Comparison of ENCODE assay signal across 10 cellular contexts in genomic region chr6:118735320-118735719, GRCh38.
DNase-seq lines count a peak whose midpoint lies in the region; ATAC-seq and TF ChIP-seq lines count a peak whose summit lies in the region.
"Had no signal": no experiment of that assay in that cellular context is flagged by ENCODE, and none has a peak within 500 bp of the region (broad histone marks: within the 10 kb centered on the region; RNA-seq: fewer than 3 reads in every experiment).

No MANE protein-coding gene starts in this region.

- H3K27me3 Mint-ChIP-seq in HFFc6 (ENCODE audit: insufficient read depth), result peaks cover 14% of the 10 kb centered on the region
- H3K27me3 Mint-ChIP-seq in activated CD4-positive, alpha-beta T cell treated with anti-CD3 and anti-CD28 coated beads, Interleukin-2, amount 10 ng/mL, durations not matched to agents 7 days and 5 days, result peaks cover 2% of the 10 kb centered on the region

- H3K36me3 Mint-ChIP-seq in HFFc6 (ENCODE audit: low read depth), result no peaks in the 10 kb centered on the region
- H3K36me3 Mint-ChIP-seq in activated CD4-positive, alpha-beta T cell treated with anti-CD3 and anti-CD28 coated beads, Interleukin-2, amount 10 ng/mL, durations not matched to agents 7 days and 5 days (ENCODE audit: low read depth), result no peaks in the 10 kb centered on the region

- CTCF ChIA-PET in activated CD4-positive, alpha-beta T cell treated with anti-CD3 and anti-CD28 coated beads, Interleukin-2, amount 10 ng/mL, durations not matched to agents 7 days and 5 days (lab: Charles Lee), result no interaction called here

- no peak overlapping the region for H3K27ac ChIP-seq in C4-2B
- no peak overlapping the region for H3K27ac ChIP-seq in adrenal gland
- H3K27ac ChIP-seq: upper lobe of left lung had no signal

- no peak overlapping the region for H3K4me3 ChIP-seq in adrenal gland
- H3K4me3 ChIP-seq: upper lobe of left lung had no signal

- TF ChIP-seq POLR2A in adrenal gland (IDR thresholded peaks at IDR 0.05), result no peak

- DNase-seq in HFFc6 (no peak), adrenal gland (no peak), left kidney (ENCODE audit: low read depth, low spot score) (peak; percentile 48), OCI-M1 (lab: John Stamatoyannopoulos, UW) (no peak), COLO829 (ENCODE audit: low spot score) (no peak)
- DNase-seq in activated CD4-positive, alpha-beta T cell treated with anti-CD3 and anti-CD28 coated beads, Interleukin-2, amount 10 ng/mL, durations not matched to agents 7 days and 5 days, result no peak
- DNase-seq: NCI-H345 had no signal

- H3K36me3 ChIP-seq in adrenal gland (replicated peaks in 1 of 2), result no peaks in the 10 kb centered on the region
- H3K36me3 ChIP-seq: upper lobe of left lung had no signal

- H3K4me1 Mint-ChIP-seq in HFFc6 (ENCODE audit: low read depth), result peaks cover 4% of the 10 kb centered on the region
- H3K4me1 Mint-ChIP-seq in activated CD4-positive, alpha-beta T cell treated with anti-CD3 and anti-CD28 coated beads, Interleukin-2, amount 10 ng/mL, durations not matched to agents 7 days and 5 days, result peaks cover 15% of the 10 kb centered on the region

- H3K9me3 ChIP-seq in adrenal gland (replicated peaks in 1 of 3), result no peaks in the 10 kb centered on the region
- H3K9me3 ChIP-seq: upper lobe of left lung had no signal

- intact Hi-C loops in adrenal gland (cut with DNase I), result no loop called here

- TF ChIP-seq CTCF in C4-2B (conservative IDR thresholded peaks at IDR 0.05) (peak; percentile 23), HFFc6 (IDR thresholded peaks at IDR 0.05) (peak; percentile 70), adrenal gland (IDR thresholded peaks at IDR 0.05) (peak in 4 of 6 experiments; percentile 16 to 30 (median 27))

- H3K9me3 Mint-ChIP-seq in HFFc6, result no peaks in the 10 kb centered on the region
- no peaks in the 10 kb centered on the region for H3K9me3 Mint-ChIP-seq in activated CD4-positive, alpha-beta T cell treated with anti-CD3 and anti-CD28 coated beads, Interleukin-2, amount 10 ng/mL, durations not matched to agents 7 days and 5 days

- WGBS in adrenal gland, 4 donors, result 48 to 94% (median 62%) methylated on average over 2 of the region's 2 CpGs

- H3K27ac Mint-ChIP-seq in HFFc6, result no peak overlapping the region
- H3K27ac Mint-ChIP-seq in activated CD4-positive, alpha-beta T cell treated with anti-CD3 and anti-CD28 coated beads, Interleukin-2, amount 10 ng/mL, durations not matched to agents 7 days and 5 days, result no peak overlapping the region

- H3K4me3 Mint-ChIP-seq in HFFc6, result no peak overlapping the region
- no peak overlapping the region for H3K4me3 Mint-ChIP-seq in activated CD4-positive, alpha-beta T cell treated with anti-CD3 and anti-CD28 coated beads, Interleukin-2, amount 10 ng/mL, durations not matched to agents 7 days and 5 days

- no peak for ATAC-seq in GM21381 (IDR thresholded peaks at IDR 0.05; ENCODE audit: unreplicated experiment)

- POLR2A ChIA-PET in activated CD4-positive, alpha-beta T cell treated with anti-CD3 and anti-CD28 coated beads, Interleukin-2, amount 10 ng/mL, durations not matched to agents 7 days and 5 days (lab: Charles Lee), result no interaction called here

- H3K4me1 ChIP-seq in adrenal gland (replicated peaks in 1 of 2), result peaks cover 0 to 8% of the 10 kb centered on the region in 2 donors
- H3K4me1 ChIP-seq: upper lobe of left lung had no signal

- no peaks in the 10 kb centered on the region for H3K27me3 ChIP-seq in adrenal gland
- H3K27me3 ChIP-seq: upper lobe of left lung had no signal
